Comparison of ENCODE assay signal across 12 cellular contexts in the genomic region with DNA sequence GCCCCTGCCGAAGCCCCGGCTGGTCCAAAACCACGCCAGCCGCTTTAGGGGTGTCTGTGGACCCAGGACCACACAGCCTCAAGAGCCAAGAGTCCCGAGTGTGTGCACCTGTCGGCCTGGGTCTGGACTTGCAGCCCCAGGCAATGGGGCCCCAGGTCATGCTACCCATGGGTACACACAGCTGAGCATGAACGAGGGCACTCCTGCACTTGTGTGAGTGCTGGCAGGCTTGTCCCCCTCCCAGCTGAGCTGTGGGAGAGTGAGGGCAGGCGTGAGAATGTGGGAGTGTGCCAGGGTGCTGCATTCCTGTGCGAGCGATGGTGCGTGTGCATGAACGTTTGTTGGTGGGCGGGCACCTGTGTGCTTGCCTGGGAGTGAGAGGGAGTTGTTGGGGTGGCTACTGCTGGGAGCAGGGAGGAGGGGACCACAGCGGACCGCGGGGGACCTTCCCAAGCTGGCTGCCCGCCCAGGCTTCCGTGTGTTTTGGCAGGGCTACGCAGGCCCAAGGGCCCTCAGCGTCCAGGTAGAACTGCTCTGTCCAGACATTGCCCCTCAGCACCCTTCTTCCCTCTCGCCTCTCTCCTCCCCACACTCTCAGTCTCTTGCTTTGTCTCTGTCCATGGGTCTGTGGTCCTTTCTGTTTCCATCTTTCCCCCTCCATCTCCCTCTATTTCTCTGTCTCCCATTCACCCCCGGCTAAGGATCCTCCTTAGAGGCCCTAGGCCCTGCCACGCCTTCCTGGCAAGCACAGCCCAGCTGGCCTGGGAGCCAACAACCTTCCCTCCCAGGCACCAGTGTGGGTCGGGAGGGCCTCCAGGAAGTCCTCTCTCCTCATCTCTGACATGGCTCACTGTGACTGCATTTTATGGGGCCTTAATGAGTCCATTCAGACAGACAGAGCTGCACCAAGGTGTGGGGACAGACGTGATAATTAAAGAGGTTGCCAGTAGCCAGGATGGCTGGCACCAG. TPM values are rescaled to one million over a fixed set of nuclear protein-coding genes. Genes with fewer than 3 reads are reported as not detected.
A peak's percentile ranks its signal among the peaks of the same experiment; 100 is the strongest.
DNase-seq lines count a peak whose midpoint lies in the region; ATAC-seq and TF ChIP-seq lines count a peak whose summit lies in the region.
"Had no signal": no experiment of that assay in that cellular context is flagged by ENCODE, and none has a peak within 500 bp of the region (broad histone marks: within the 10 kb centered on the region; RNA-seq: fewer than 3 reads in every experiment).

No MANE protein-coding gene starts in this region.

- H3K36me3 Mint-ChIP-seq in WTC11 = no peaks in the 10 kb centered on the region

- H3K4me1 ChIP-seq in left lung (peaks cover 6 to 17% of the 10 kb centered on the region in 2 donors), thoracic aorta (ENCODE audit: control insufficient read depth in 1 of 2, low read depth in 2 of 2) (peaks cover 12 to 14% of the 10 kb centered on the region in 2 donors)

- peak overlapping the region; percentile 55 to 70 for H3K27ac ChIP-seq in left lung
- peak overlapping the region in 1 of 2 donors; percentile 9 for H3K27ac ChIP-seq in thoracic aorta

- no peak overlapping the region for H3K27ac Mint-ChIP-seq in WTC11
- H3K27ac Mint-ChIP-seq: activated T-helper 1 cell treated with anti-CD3 and anti-CD28 coated beads, Interleukin-12 subunit alpha, Interleukin-12 subunit beta, Interleukin-2, Interleukin-4 antibody, amounts not matched to agents 30 ng/mL and 10 ng/mL and 1 ng/mL, durations not matched to agents 14 hours and 24 hours and 36 hours had no signal

- H3K4me3 ChIP-seq in MG63 (no peak overlapping the region), astrocyte of the cerebellum (ENCODE audit: low read depth, low read length) (no peak overlapping the region), left lung (no peak overlapping the region), thoracic aorta (peak overlapping the region; percentile 7)

- H3K27me3 Mint-ChIP-seq in WTC11 (ENCODE audit: low read depth) = no peaks in the 10 kb centered on the region

- H3K27me3 ChIP-seq in MG63 (no peaks in the 10 kb centered on the region), left lung (no peaks in the 10 kb centered on the region), thoracic aorta (replicated peaks; ENCODE audit: insufficient read depth) (no peaks in the 10 kb centered on the region)

- H3K9me3 ChIP-seq in MG63 (no peaks in the 10 kb centered on the region), left lung (no peaks in the 10 kb centered on the region), thoracic aorta (no peaks in the 10 kb centered on the region)

- CTCF ChIA-PET in WTC11 (lab: Charles Lee) = no interaction called here

- H3K4me1 Mint-ChIP-seq in WTC11 = no peaks in the 10 kb centered on the region

- intact Hi-C loops in left lung (cut with DNase I) = no loop called here

- POLR2A ChIA-PET in WTC11 (lab: Charles Lee) = no interaction called here

- H3K36me3 ChIP-seq in MG63 = no peaks in the 10 kb centered on the region
- no peaks in the 10 kb centered on the region for H3K36me3 ChIP-seq in left lung
- H3K36me3 ChIP-seq in thoracic aorta = no peaks in the 10 kb centered on the region

- H3K9me3 Mint-ChIP-seq in WTC11 = no peaks in the 10 kb centered on the region
- H3K9me3 Mint-ChIP-seq: activated T-helper 1 cell treated with anti-CD3 and anti-CD28 coated beads, Interleukin-12 subunit alpha, Interleukin-12 subunit beta, Interleukin-2, Interleukin-4 antibody, amounts not matched to agents 30 ng/mL and 10 ng/mL and 1 ng/mL, durations not matched to agents 14 hours and 24 hours and 36 hours had no signal

- DNase-seq in MG63 = peak; percentile 60
- DNase-seq in astrocyte of the cerebellum (ENCODE audit: low read depth) = peak; percentile 6
- DNase-seq in left lung = peak; percentile 85 to 88
- DNase-seq in thoracic aorta (ENCODE audit: low spot score) = no peak
- DNase-seq in WTC11 (ENCODE audit: low spot score) = no peak
- DNase-seq in HuH-7.5 (ENCODE audit: low spot score) = no peak
- DNase-seq: effector CD4-positive, alpha-beta T cell; stimulated activated CD4-positive, alpha-beta T cell treated with anti-CD3 and anti-CD28 coated beads, Interleukin-15, amount 100 ng/mL, for 24 hours; substantia nigra; T-helper 2 cell had no signal

- in situ Hi-C loops in astrocyte of the cerebellum (cut with HindIII; ENCODE audit: low sequenced_read_pairs) = no loop called here

- ATAC-seq in left lung (peak; percentile 81), thoracic aorta (ENCODE audit: insufficient number of reproducible peaks, low FRiP score, low read depth) (no peak), WTC11 (no peak), HG02973 (IDR thresholded peaks at IDR 0.05; ENCODE audit: unreplicated experiment) (no peak)

- H3K4me3 Mint-ChIP-seq in WTC11 = no peak overlapping the region
- H3K4me3 Mint-ChIP-seq: activated T-helper 1 cell treated with anti-CD3 and anti-CD28 coated beads, Interleukin-12 subunit alpha, Interleukin-12 subunit beta, Interleukin-2, Interleukin-4 antibody, amounts not matched to agents 30 ng/mL and 10 ng/mL and 1 ng/mL, durations not matched to agents 14 hours and 24 hours and 36 hours had no signal

- no peak for TF ChIP-seq CTCF in astrocyte of the cerebellum (IDR thresholded peaks at IDR 0.05; ENCODE audit: low read depth, low read length, missing control alignments)
- TF ChIP-seq CTCF in left lung (IDR thresholded peaks at IDR 0.05) = no peak
- no peak for TF ChIP-seq CTCF in thoracic aorta (IDR thresholded peaks at IDR 0.05)
- TF ChIP-seq CTCF in WTC11 (IDR thresholded peaks at IDR 0.05) = no peak

TF ChIP-seq in WTC11, 78 proteins besides CTCF, POLR2A, EP300 and RAD21:
- TF ChIP-seq TEAD1 (CRISPR knock-in tag; IDR thresholded peaks at IDR 0.05) (no peak), ZNF416 (CRISPR knock-in tag; IDR thresholded peaks at IDR 0.05) (no peak), ETV6 (CRISPR knock-in tag; IDR thresholded peaks at IDR 0.05) (no peak), ZNF219 (CRISPR knock-in tag; IDR thresholded peaks at IDR 0.05; ENCODE audit: borderline replicate concordance) (no peak), PREB (CRISPR knock-in tag; IDR thresholded peaks at IDR 0.05; ENCODE audit: borderline replicate concordance) (no peak), HMGXB4 (CRISPR knock-in tag; IDR thresholded peaks at IDR 0.05) (no peak), MXD4 (CRISPR knock-in tag; IDR thresholded peaks at IDR 0.05; ENCODE audit: borderline replicate concordance) (no peak)

RNA-seq across cellular contexts. Expression of gene BLOC1S4, which starts 31.0 kb away (rescaled TPM):
- 15.6 and 16.0 TPM in 2 replicates for total RNA-seq in MG63 (2014; rRNA removed; shearing (Covaris generic); ENCODE audit: low replicate concordance)
- total RNA-seq in left lung (10 to 100 TPM; 10.8 to 11.1 TPM), thoracic aorta (10 to 100 TPM; 18.1 to 27.4 TPM), WTC11 (2021) (21.4 to 23.4 TPM (median 21.9 TPM) in 3 replicates)

RNA-seq across cellular contexts. Expression of gene KIAA0232, which starts 35.5 kb away (rescaled TPM):
- total RNA-seq in MG63 (2014; rRNA removed; shearing (Covaris generic); ENCODE audit: low replicate concordance) = 2.9 and 5.2 TPM in 2 replicates
- 10 to 100 TPM; 24.3 to 28.6 TPM for total RNA-seq in left lung
- 10 to 100 TPM; 56.9 to 80.8 TPM for total RNA-seq in thoracic aorta
- total RNA-seq in WTC11 (2021) = 18.5 to 23.2 TPM (median 21.0 TPM) in 3 replicates

RNA-seq across cellular contexts. Expression of gene MRFAP1L1, which starts 37.3 kb away (rescaled TPM):
- total RNA-seq in MG63 (2014; rRNA removed; shearing (Covaris generic); ENCODE audit: low replicate concordance) = 22.8 and 36.4 TPM in 2 replicates
- total RNA-seq in left lung = 10 to 100 TPM; 43.3 to 46.2 TPM
- total RNA-seq in thoracic aorta = 10 to 100 TPM; 47.1 to 62.6 TPM
- total RNA-seq in WTC11 (2021) = 52.0 to 56.9 TPM (median 54.4 TPM) in 3 replicates

RNA-seq across cellular contexts. Expression of gene S100P, which starts 53.3 kb away (rescaled TPM):
- total RNA-seq in MG63 (2014; rRNA removed; shearing (Covaris generic); ENCODE audit: low replicate concordance) = not detected in 2 replicates
- 10 to 100 TPM in 1 of 2 donors, 1 to 10 TPM in 1; 5.9 to 85.0 TPM for total RNA-seq in left lung
- total RNA-seq in thoracic aorta = 1 to 10 TPM in 1 of 2 donors, not detected in 1; 1.2 TPM
- total RNA-seq in WTC11 (2021) = 0.55 TPM in 1 of 3 replicates, not detected in the others

Comparison
In these comparisons a context has a peak if more than half of its experiments do, and no peak if none do; other contexts are left out.
1. DNase-seq: peak in MG63 (single experiment), astrocyte of the cerebellum (single experiment) and left lung (2 of 2); none in thoracic aorta (single experiment), WTC11 (single experiment) and HuH-7.5 (single experiment).